In genomic region chr12:3973269-3973884, GRCh38 we compare ENCODE assay signal across 20 cellular contexts.
DNase-seq lines count a peak whose midpoint lies in the region; ATAC-seq and TF ChIP-seq lines count a peak whose summit lies in the region.
"Had no signal": no experiment of that assay in that cellular context is flagged by ENCODE, and none has a peak within 500 bp of the region (broad histone marks: within the 10 kb centered on the region; RNA-seq: fewer than 3 reads in every experiment).

No MANE protein-coding gene starts in this region.

- peak overlapping the region; percentile 64 for H3K27ac ChIP-seq in VCaP
- no peak overlapping the region for H3K27ac ChIP-seq in mammary epithelial cell (ENCODE audit: insufficient read depth, low read depth, low read length)
- no peak overlapping the region for H3K27ac ChIP-seq in A673 (ENCODE audit: low read depth, low read length, poor library complexity, severe bottlenecking)
- H3K27ac ChIP-seq: gastroesophageal sphincter, HL-60, prostate gland had no signal

- dilution Hi-C loops in mammary epithelial cell (cut with HindIII; ENCODE audit: low sequenced_read_pairs): no loop called here

- H3K9me3 ChIP-seq in mammary epithelial cell (replicated peaks; ENCODE audit: insufficient read depth, low read length) (no peaks in the 10 kb centered on the region), A673 (ENCODE audit: low read depth, low read length, poor library complexity, severe bottlenecking) (no peaks in the 10 kb centered on the region)
- H3K9me3 ChIP-seq: gastroesophageal sphincter, MG63, prostate gland, SK-N-SH had no signal

- H3K9me3 Mint-ChIP-seq in stimulated activated naive CD8-positive, alpha-beta T cell treated with anti-CD3 and anti-CD28 coated beads, Interleukin-15, amount 100 ng/mL, for 72 hours: peaks cover 8% of the 10 kb centered on the region in 2 donors

- H3K4me1 ChIP-seq in mammary epithelial cell (ENCODE audit: insufficient read depth, low read length) (no peaks in the 10 kb centered on the region), A673 (ENCODE audit: insufficient read depth, low read length, poor library complexity, severe bottlenecking) (no peaks in the 10 kb centered on the region)
- H3K4me1 ChIP-seq: gastroesophageal sphincter, prostate gland had no signal

- H3K27me3 Mint-ChIP-seq in stimulated activated naive CD8-positive, alpha-beta T cell treated with anti-CD3 and anti-CD28 coated beads, Interleukin-15, amount 100 ng/mL, for 72 hours: no peaks in the 10 kb centered on the region

- intact Hi-C loops in mammary epithelial cell (cut with micrococcal nuclease) (no loop called here), A673 (cut with micrococcal nuclease; ENCODE audit: unreplicated experiment) (no loop called here)

- H3K79me2 ChIP-seq in mammary epithelial cell (ENCODE audit: insufficient read depth, low read length): no peaks in the 10 kb centered on the region

- H3K27me3 ChIP-seq in mammary epithelial cell (ENCODE audit: insufficient read depth, low read length) (peaks cover 2% of the 10 kb centered on the region), A673 (replicated peaks; ENCODE audit: insufficient read depth, low read depth, low read length, poor library complexity) (peaks cover 10% of the 10 kb centered on the region)
- H3K27me3 ChIP-seq: MG63 had no signal

- H3K4me3 Mint-ChIP-seq in stimulated activated naive CD8-positive, alpha-beta T cell treated with anti-CD3 and anti-CD28 coated beads, Interleukin-15, amount 100 ng/mL, for 72 hours: peak overlapping the region; percentile 75 to 84
- H3K4me3 Mint-ChIP-seq: type B pancreatic cell had no signal

- peak overlapping the region; percentile 92 to 95 for H3K27ac Mint-ChIP-seq in stimulated activated naive CD8-positive, alpha-beta T cell treated with anti-CD3 and anti-CD28 coated beads, Interleukin-15, amount 100 ng/mL, for 72 hours

- H3K4me2 ChIP-seq in mammary epithelial cell (ENCODE audit: insufficient read depth, low read depth, low read length): no peak overlapping the region
- H3K4me2 ChIP-seq: SK-N-SH had no signal

- POLR2A ChIA-PET in A673 (lab: Charles Lee; ENCODE audit: low non-redundant PET): no interaction called here

- no peak overlapping the region for H3K4me3 ChIP-seq in mammary epithelial cell (replicated peaks in 1 of 3; ENCODE audit: insufficient read depth in 1 of 3, low read depth in 2 of 3, low read length in 3 of 3)
- H3K4me3 ChIP-seq in A673 (ENCODE audit: low read depth, low read length, poor library complexity, severe bottlenecking): no peak overlapping the region
- H3K4me3 ChIP-seq: gastroesophageal sphincter, MG63, prostate gland, skin epidermis had no signal

- in situ Hi-C loops in mammary epithelial cell (cut with MboI; ENCODE audit: low sequenced_read_pairs in 2 of 2): no loop called here

- no peak overlapping the region for H3K9ac ChIP-seq in mammary epithelial cell (ENCODE audit: insufficient read depth, low read length)
- H3K9ac ChIP-seq: SK-N-SH had no signal

- 5% methylated on average over 10 of the region's 14 CpGs for WGBS in mammary epithelial cell (ENCODE audit: low coverage, missing lambda C conversion rate)

- no peaks in the 10 kb centered on the region for H4K20me1 ChIP-seq in mammary epithelial cell (ENCODE audit: insufficient read depth, low read length)

- ATAC-seq in stimulated activated naive CD8-positive, alpha-beta T cell treated with anti-CD3 and anti-CD28 coated beads, Interleukin-15, amount 100 ng/mL, for 72 hours: no peak
- ATAC-seq: esophagus mucosa, gastroesophageal sphincter, left colon had no signal

- CTCF ChIA-PET in mammary epithelial cell (lab: Charles Lee; ENCODE audit: low non-redundant PET): no interaction called here
- CTCF ChIA-PET in A673 (lab: Charles Lee): no interaction called here

- H3K4me1 Mint-ChIP-seq in stimulated activated naive CD8-positive, alpha-beta T cell treated with anti-CD3 and anti-CD28 coated beads, Interleukin-15, amount 100 ng/mL, for 72 hours: peaks cover 71% of the 10 kb centered on the region

- peak overlapping the region; percentile 53 for H2AFZ ChIP-seq in mammary epithelial cell (ENCODE audit: low read depth, low read length)

- H3K36me3 ChIP-seq in mammary epithelial cell (ENCODE audit: insufficient read depth, low read length): no peaks in the 10 kb centered on the region
- H3K36me3 ChIP-seq in A673 (ENCODE audit: insufficient read depth, low read length, poor library complexity, severe bottlenecking): no peaks in the 10 kb centered on the region
- H3K36me3 ChIP-seq: gastroesophageal sphincter, MG63, prostate gland had no signal

- BruUV-seq in mammary epithelial cell (replicated peaks; lab: Mats Ljungman, UMichigan): no TSS peak
- BruUV-seq in A673 (replicated peaks; lab: Mats Ljungman, UMichigan): no TSS peak

- peak; percentile 11 for DNase-seq in activated naive CD4-positive, alpha-beta T cell treated with Interleukin-2 at 50 U/mL for 16 hours
- DNase-seq in activated naive CD4-positive, alpha-beta T cell (lab: John Stamatoyannopoulos, UW): no peak
- DNase-seq in mammary epithelial cell (no peak), A673 (ENCODE audit: low spot score) (no peak), SIG-M5 (lab: John Stamatoyannopoulos, UW) (no peak), DMS114 treated with DMSO at 0.1 percent for 48 hours (lab: John Stamatoyannopoulos, UW; ENCODE audit: unreplicated experiment) (no peak)
- DNase-seq in stimulated activated naive CD8-positive, alpha-beta T cell treated with anti-CD3 and anti-CD28 coated beads, Interleukin-15, amount 100 ng/mL, for 72 hours: no peak
- DNase-seq: IMR-90, left colon, MG63, NCI-H1436 treated with DMSO at 0.1 percent for 48 hours, NCI-H82, SK-N-SH had no signal

- TF ChIP-seq CTCF in VCaP (conservative IDR thresholded peaks at IDR 0.05) (no peak), mammary epithelial cell (conservative IDR thresholded peaks at IDR 0.05 in 1 of 2, IDR thresholded peaks at IDR 0.05 in 1 of 2; ENCODE audit: extremely low read depth in 1 of 2, insufficient read depth in 1 of 2, low read depth in 1 of 2, low read length in 2 of 2) (no peak), A673 (conservative IDR thresholded peaks at IDR 0.05; ENCODE audit: low read depth, low read length) (no peak)
